Comparison of ENCODE assay signal across 1 cellular context in genomic region chr17:17783825-17784598, GRCh38.
TF ChIP-seq lines count a peak whose summit lies in the region.

No MANE protein-coding gene starts in this region.

TF ChIP-seq in SK-N-SH treated with all-trans-retinoic acid at 6 μM for 48 hours, 23 proteins besides CTCF, POLR2A, EP300 and RAD21 (continued from another document):
- TF ChIP-seq PATZ1 (CRISPR knock-in tag; IDR thresholded peaks at IDR 0.05; ENCODE audit: borderline replicate concordance), result no peak; the same call in 1 of the 2 replicates
- no peak for TF ChIP-seq ZNF70 (CRISPR knock-in tag; IDR thresholded peaks at IDR 0.05)
- TF ChIP-seq OSR1 (CRISPR knock-in tag; IDR thresholded peaks at IDR 0.05), result no peak
- TF ChIP-seq PPARA (CRISPR knock-in tag; IDR thresholded peaks at IDR 0.05; ENCODE audit: borderline replicate concordance), result no peak
- no peak for TF ChIP-seq BACH2 (CRISPR knock-in tag; IDR thresholded peaks at IDR 0.05; ENCODE audit: borderline replicate concordance)
- no peak for TF ChIP-seq CSRNP3 (CRISPR knock-in tag; IDR thresholded peaks at IDR 0.05)
- TF ChIP-seq ARNTL (CRISPR knock-in tag; IDR thresholded peaks at IDR 0.05; ENCODE audit: borderline replicate concordance, low read depth), result no peak
- no peak for TF ChIP-seq SNAI2 (CRISPR knock-in tag; IDR thresholded peaks at IDR 0.05)
- TF ChIP-seq TOX (CRISPR knock-in tag; IDR thresholded peaks at IDR 0.05; ENCODE audit: borderline replicate concordance), result no peak
